Comparison of ENCODE assay signal across 10 cellular contexts in genomic region chr3:157447026-157447694, GRCh38.
DNase-seq lines count a peak whose midpoint lies in the region; ATAC-seq lines count a peak whose summit lies in the region.
"Had no signal": no experiment of that assay in that cellular context is flagged by ENCODE, and none has a peak within 500 bp of the region (broad histone marks: within the 10 kb centered on the region; RNA-seq: fewer than 3 reads in every experiment).

No MANE protein-coding gene starts in this region.

- H3K79me2 ChIP-seq in ACC112 (ENCODE audit: control insufficient read depth, insufficient read depth, low read length, unreplicated experiment), result no peaks in the 10 kb centered on the region

- H3K27me3 ChIP-seq in ACC112 (ENCODE audit: insufficient read depth, low read length), result no peaks in the 10 kb centered on the region

- H3K4me3 ChIP-seq in ACC112 (ENCODE audit: low read depth, low read length), result no peak overlapping the region

- ATAC-seq in HG02870 (IDR thresholded peaks at IDR 0.05; ENCODE audit: unreplicated experiment), result no peak

- peaks cover 30% of the 10 kb centered on the region for H3K4me1 ChIP-seq in ACC112 (ENCODE audit: control insufficient read depth, insufficient read depth, low read length, unreplicated experiment)

- H3K36me3 ChIP-seq in ACC112 (ENCODE audit: insufficient read depth, low read length), result peaks cover 10% of the 10 kb centered on the region

- peak overlapping the region; percentile 77 for H3K27ac ChIP-seq in ACC112 (ENCODE audit: low read depth, low read length)

- DNase-seq in HCEC 1CT (peak; percentile 81), SKM-1 (lab: John Stamatoyannopoulos, UW; ENCODE audit: unreplicated experiment) (peak; percentile 43), globus pallidus (ENCODE audit: low spot score) (peak; percentile 20), activated gamma-delta T cell treated with Interleukin-2 at 50 U/mL for 16 hours (no peak), NCI-H748 treated with DMSO at 0.1 percent for 48 hours (lab: John Stamatoyannopoulos, UW) (no peak)
- DNase-seq in stimulated activated CD4-positive, alpha-beta T cell treated with anti-CD3 and anti-CD28 coated beads, Interleukin-2, amount 100 ng/mL, for 48 hours, result no peak
- DNase-seq: cortex of kidney, NCI-H526 treated with DMSO at 0.1 percent for 48 hours had no signal

- no peak overlapping the region for H2AFZ ChIP-seq in ACC112 (ENCODE audit: low read length, unreplicated experiment)

Comparison
In these comparisons a context has a peak if more than half of its experiments do, and no peak if none do; other contexts are left out.
1. DNase-seq: peak in HCEC 1CT (single experiment), SKM-1 (single experiment) and globus pallidus (single experiment); none in activated gamma-delta T cell treated with Interleukin-2 at 50 U/mL for 16 hours (single experiment), NCI-H748 treated with DMSO at 0.1 percent for 48 hours (single experiment) and stimulated activated CD4-positive, alpha-beta T cell treated with anti-CD3 and anti-CD28 coated beads, Interleukin-2, amount 100 ng/mL, for 48 hours (0 of 2).